22 cellular contexts compared by ENCODE assay signal in genomic region chr18:63457987-63458386, GRCh38. TPM values are rescaled to one million over a fixed set of nuclear protein-coding genes. Genes with fewer than 3 reads are reported as not detected.
DNase-seq lines count a peak whose midpoint lies in the region; ATAC-seq, FAIRE-seq and TF ChIP-seq lines count a peak whose summit lies in the region.
"Had no signal": no experiment of that assay in that cellular context is flagged by ENCODE, and none has a peak within 500 bp of the region (broad histone marks: within the 10 kb centered on the region; RNA-seq: fewer than 3 reads in every experiment).

No MANE protein-coding gene starts in this region.

- H3K27me3 ChIP-seq in mammary epithelial cell (ENCODE audit: insufficient read depth, low read length) (no peaks in the 10 kb centered on the region), breast epithelium (no peaks in the 10 kb centered on the region), K562 (ENCODE audit: control insufficient read depth in 2 of 2, insufficient read depth in 2 of 2, low read length in 2 of 2) (no peaks in the 10 kb centered on the region; a peak in 1 of 5 replicates), foreskin keratinocyte (no peaks in the 10 kb centered on the region), GM23248 (replicated peaks; ENCODE audit: insufficient read depth) (no peaks in the 10 kb centered on the region)
- H3K27me3 ChIP-seq: MG63 had no signal

- dilution Hi-C loops in mammary epithelial cell (cut with HindIII; ENCODE audit: low sequenced_read_pairs): no loop called here

- H4K20me1 ChIP-seq in mammary epithelial cell (ENCODE audit: insufficient read depth, low read length): no peaks in the 10 kb centered on the region
- no peaks in the 10 kb centered on the region for H4K20me1 ChIP-seq in K562 (replicated peaks; ENCODE audit: control insufficient read depth, insufficient read depth, low read length)
- no peaks in the 10 kb centered on the region for H4K20me1 ChIP-seq in GM23248 (ENCODE audit: insufficient read depth)

- H3K9ac ChIP-seq in mammary epithelial cell (ENCODE audit: insufficient read depth, low read length) (no peak overlapping the region), K562 (ENCODE audit: insufficient read depth in 1 of 2, low read depth in 2 of 2, low read length in 2 of 2) (no peak overlapping the region), GM23248 (no peak overlapping the region)

- 78% methylated on average over 6 of the region's 6 CpGs for WGBS in mammary epithelial cell (ENCODE audit: low coverage, missing lambda C conversion rate)
- WGBS in K562 (ENCODE audit: insufficient coverage, low coverage, missing lambda C conversion rate): 2% methylated on average over 6 of the region's 6 CpGs
- 63 to 72% methylated on average over 6 of the region's 6 CpGs for WGBS in GM23248 (ENCODE audit: low coverage in 1 of 2, low lambda C conversion rate in 2 of 2, missing lambda C conversion rate in 2 of 2), 2 experiments

- intact Hi-C loops in mammary epithelial cell (cut with micrococcal nuclease) (no loop called here), breast epithelium (cut with DNase I; ENCODE audit: low total_unique reads) (no loop called here), K562 (cut with micrococcal nuclease) (no loop called here)

- no peaks in the 10 kb centered on the region for H3K9me3 ChIP-seq in mammary epithelial cell (replicated peaks; ENCODE audit: insufficient read depth, low read length)
- H3K9me3 ChIP-seq in breast epithelium: no peaks in the 10 kb centered on the region
- no peaks in the 10 kb centered on the region for H3K9me3 ChIP-seq in K562 (replicated peaks; ENCODE audit: control insufficient read depth, insufficient read depth, low read depth, low read length)
- no peaks in the 10 kb centered on the region for H3K9me3 ChIP-seq in GM23248 (ENCODE audit: low read depth)
- H3K9me3 ChIP-seq: MG63, SJCRH30 had no signal

- H3K9me2 ChIP-seq in GM23248 (ENCODE audit: insufficient read depth): no peaks in the 10 kb centered on the region

- POLR2A ChIA-PET in K562 (lab: Yijun Ruan, JAX): no interaction called here

- DNase-seq in mammary epithelial cell (peak; percentile 64), breast epithelium (ENCODE audit: low spot score in 2 of 2) (no peak), K562 (ENCODE audit: extremely low read depth in 1 of 4, low spot score in 3 of 4) (no peak), foreskin keratinocyte (no peak), DMS153 treated with DMSO at 0.1 percent for 48 hours (lab: John Stamatoyannopoulos, UW; ENCODE audit: unreplicated experiment) (no peak), GM23248 (no peak), frontal cortex (ENCODE audit: low spot score in 2 of 2) (no peak)
- DNase-seq: 8988T; AML-193; C1 segment of cervical spinal cord; CD8-positive, alpha-beta T cell; Kasumi-1; MG63; NCI-H1417; NCI-H1694 treated with DMSO at 0.1 percent for 48 hours; NCI-H446 treated with DMSO at 0.1 percent for 48 hours; NCI-H526 treated with DMSO at 0.1 percent for 48 hours; SJCRH30 had no signal

- TF ChIP-seq EP300 in K562 (IDR thresholded peaks at IDR 0.05; ENCODE audit: low read length): no peak

- in situ Hi-C loops in mammary epithelial cell (cut with MboI; ENCODE audit: low sequenced_read_pairs in 2 of 2): no loop called here
- in situ Hi-C loops in K562 (cut with MboI): no loop called here
- in situ Hi-C loops in GM23248 (cut with MboI): no loop called here

- H3K79me2 ChIP-seq in mammary epithelial cell (ENCODE audit: insufficient read depth, low read length): peaks cover 2% of the 10 kb centered on the region
- H3K79me2 ChIP-seq in K562 (ENCODE audit: control insufficient read depth, insufficient read depth, low read length): no peaks in the 10 kb centered on the region
- H3K79me2 ChIP-seq in GM23248 (ENCODE audit: insufficient read depth): no peaks in the 10 kb centered on the region

- H2AFZ ChIP-seq in mammary epithelial cell (ENCODE audit: low read depth, low read length) (peak overlapping the region; percentile 57), K562 (ENCODE audit: low read depth, low read length) (no peak overlapping the region), GM23248 (no peak overlapping the region)

- CTCF ChIA-PET in mammary epithelial cell (lab: Charles Lee; ENCODE audit: low non-redundant PET): no interaction called here
- CTCF ChIA-PET in K562 (lab: Yijun Ruan, JAX; ENCODE audit: low intra/inter-chr PET ratio): no interaction called here

- no peak for TF ChIP-seq RAD21 in K562 (CRISPR knock-in tag; conservative IDR thresholded peaks at IDR 0.05 in 1 of 2, IDR thresholded peaks at IDR 0.05 in 1 of 2)

- 0 out of 2 replicates have a peak, but pooled peaks cover 15% of the 10 kb centered on the region for H3F3A ChIP-seq in GM23248 (ENCODE audit: insufficient read depth)

- TF ChIP-seq POLR2A in breast epithelium (IDR thresholded peaks at IDR 0.05) (no peak), K562 (conservative IDR thresholded peaks at IDR 0.05) (no peak)

- H3K27ac ChIP-seq in mammary epithelial cell (ENCODE audit: insufficient read depth, low read depth, low read length) (peak overlapping the region; percentile 11), breast epithelium (no peak overlapping the region), K562 (ENCODE audit: extremely low read depth, low read depth, low read length) (no peak overlapping the region), foreskin keratinocyte (peak overlapping the region; percentile 16), GM23248 (no peak overlapping the region)
- H3K27ac ChIP-seq: SJCRH30 had no signal

- ATAC-seq in K562 (no peak), foreskin keratinocyte (no peak), HG02885 (IDR thresholded peaks at IDR 0.05; ENCODE audit: poor library complexity, unreplicated experiment) (no peak)
- ATAC-seq: CD8-positive, alpha-beta T cell had no signal

- H3K9me1 ChIP-seq in K562 (ENCODE audit: control insufficient read depth, insufficient read depth, low read length): no peaks in the 10 kb centered on the region

- no peak for TF ChIP-seq CTCF in mammary epithelial cell (conservative IDR thresholded peaks at IDR 0.05 in 1 of 2, IDR thresholded peaks at IDR 0.05 in 1 of 2; ENCODE audit: extremely low read depth in 1 of 2, insufficient read depth in 1 of 2, low read depth in 1 of 2, low read length in 2 of 2)
- no peak for TF ChIP-seq CTCF in breast epithelium (IDR thresholded peaks at IDR 0.05)
- no peak for TF ChIP-seq CTCF in K562 (IDR thresholded peaks at IDR 0.05 in 2 of 3, conservative IDR thresholded peaks at IDR 0.05 in 1 of 3; ENCODE audit: insufficient read depth in 2 of 3, low read depth in 1 of 3, low read length in 3 of 3)
- no peak for TF ChIP-seq CTCF in foreskin keratinocyte (conservative IDR thresholded peaks at IDR 0.05)

- BruUV-seq in mammary epithelial cell (replicated peaks; lab: Mats Ljungman, UMichigan): no TSS peak
- BruUV-seq in K562 (replicated peaks; lab: Mats Ljungman, UMichigan): no TSS peak

- FAIRE-seq in K562 (lab: Jason Lieb, UNC): no peak
- no peak for FAIRE-seq in frontal cortex (lab: Jason Lieb, UNC)
- FAIRE-seq: G401.6, GM12892, H1 had no signal

- H3K4me3 ChIP-seq in mammary epithelial cell (replicated peaks in 1 of 3; ENCODE audit: insufficient read depth in 1 of 3, low read depth in 2 of 3, low read length in 3 of 3) (no peak overlapping the region), breast epithelium (no peak overlapping the region), K562 (no peak overlapping the region), GM23248 (no peak overlapping the region)
- H3K4me3 ChIP-seq: MG63, SJCRH30 had no signal

- H3K4me1 ChIP-seq in mammary epithelial cell (ENCODE audit: insufficient read depth, low read length) (peaks cover 22% of the 10 kb centered on the region), breast epithelium (no peaks in the 10 kb centered on the region), K562 (replicated peaks in 1 of 2; ENCODE audit: control insufficient read depth in 2 of 2, insufficient read depth in 2 of 2, low read length in 2 of 2) (no peaks in the 10 kb centered on the region), foreskin keratinocyte (peaks cover 18% of the 10 kb centered on the region), GM23248 (ENCODE audit: insufficient read depth) (peaks cover 16% of the 10 kb centered on the region)
- H3K4me1 ChIP-seq: SJCRH30 had no signal

- H3K4me2 ChIP-seq in mammary epithelial cell (ENCODE audit: insufficient read depth, low read depth, low read length) (no peak overlapping the region), K562 (ENCODE audit: insufficient read depth, low read length) (no peak overlapping the region), GM23248 (ENCODE audit: unreplicated experiment) (no peak overlapping the region)

- no peaks in the 10 kb centered on the region for H3K36me3 ChIP-seq in mammary epithelial cell (ENCODE audit: insufficient read depth, low read length)
- no peaks in the 10 kb centered on the region for H3K36me3 ChIP-seq in breast epithelium
- no peaks in the 10 kb centered on the region for H3K36me3 ChIP-seq in K562 (ENCODE audit: control insufficient read depth, insufficient read depth, low read length)
- no peaks in the 10 kb centered on the region for H3K36me3 ChIP-seq in GM23248 (ENCODE audit: low read depth)
- H3K36me3 ChIP-seq: MG63, SJCRH30 had no signal

RNA-seq across cellular contexts. Expression of gene SERPINB5, which starts 18.8 kb away (rescaled TPM):
- total RNA-seq in mammary epithelial cell (100 to 1,000 TPM; 428 to 490 TPM), breast epithelium (10 to 100 TPM in 2 of 3 donors, not detected in 1; 12.6 to 17.4 TPM), K562 (2014; rRNA removed) (0.05 and 0.08 TPM in 2 replicates), K562 (2014; rRNA removed; fragmentation: Illumina TruSeq; extraction: Trizol) (0.44 and 0.67 TPM in 2 replicates), K562 (2015; rRNA removed; fragmentation: Illumina TruSeq; extraction: Trizol) (0.30 and 0.33 TPM in 2 replicates), K562 (2021) (0.47 and 1.4 TPM in 2 replicates), foreskin keratinocyte (282 and 314 TPM in 2 replicates), frontal cortex (under 0.01 TPM)
- polyA plus RNA-seq in mammary epithelial cell (525 TPM), K562 (2011; rRNA removed) (0.03 TPM in 1 of 2 replicates, not detected in the other), K562 (2014; fragmentation: Illumina TruSeq; extraction: Trizol) (0.54 and 0.72 TPM in 2 replicates), K562 (2014; fragmentation: Nextera tagmentation; extraction: Ambion mirVana) (1 to 10 TPM in 1 of 2 experiments, under 1 TPM in 1; 0.83 to 1.0 TPM), K562 (2014; rRNA removed) (0.20 and 0.24 TPM in 2 replicates), foreskin keratinocyte (157 and 172 TPM in 2 replicates), GM23248 (2016; fragmentation: Nextera tagmentation; extraction: Ambion mirVana) (not detected in 2 replicates)
- 393 TPM for polyA minus RNA-seq in mammary epithelial cell
- not detected in 2 replicates for total RNA-seq in K562 (2011; cell fraction: chromatin; rRNA removed; ENCODE audit: low replicate concordance)
- total RNA-seq in K562 (2011; cell fraction: nucleolus; rRNA removed): not detected in 2 replicates
- total RNA-seq in K562 (2011; cell fraction: nucleoplasm; rRNA removed): not detected in 2 replicates
- 0.04 TPM in 1 of 2 replicates, not detected in the other for polyA plus RNA-seq in K562 (2011; cell fraction: cytosol; rRNA removed)
- not detected in 2 replicates for polyA plus RNA-seq in K562 (2011; cell fraction: nucleus; rRNA removed)
- polyA plus RNA-seq in K562 (2012): 0.39 and 0.69 TPM in 2 replicates
- not detected in 2 replicates for polyA minus RNA-seq in K562 (2011; rRNA and poly(A)+ RNA removed)
- not detected in 2 replicates for polyA minus RNA-seq in K562 (2011; cell fraction: cytosol; rRNA and poly(A)+ RNA removed)
- polyA minus RNA-seq in K562 (2011; cell fraction: nucleus; rRNA and poly(A)+ RNA removed): not detected in 2 replicates
- not detected in 2 replicates for total RNA-seq in GM23248 (2014; rRNA removed; shearing (Covaris generic))
- total RNA-seq: CD8-positive, alpha-beta T cell; H1; SJCRH30 had no signal

RNA-seq across cellular contexts. Expression of gene VPS4B, which starts 35.7 kb away (rescaled TPM):
- total RNA-seq in mammary epithelial cell (10 to 100 TPM; 60.8 to 94.4 TPM), breast epithelium (10 to 100 TPM; 34.1 to 61.5 (median 35.7) TPM), K562 (2014; rRNA removed) (7.3 and 8.6 TPM in 2 replicates), K562 (2014; rRNA removed; fragmentation: Illumina TruSeq; extraction: Trizol) (12.7 and 13.8 TPM in 2 replicates), K562 (2015; rRNA removed; fragmentation: Illumina TruSeq; extraction: Trizol) (14.9 and 16.4 TPM in 2 replicates), K562 (2021) (14.3 and 14.7 TPM in 2 replicates), foreskin keratinocyte (65.8 and 67.5 TPM in 2 replicates), frontal cortex (40.8 TPM)
- polyA plus RNA-seq in mammary epithelial cell (31.0 TPM), K562 (2011; rRNA removed) (7.2 and 8.0 TPM in 2 replicates), K562 (2014; fragmentation: Illumina TruSeq; extraction: Trizol) (8.8 and 10.1 TPM in 2 replicates), K562 (2014; fragmentation: Nextera tagmentation; extraction: Ambion mirVana) (10 to 100 TPM; 10.4 to 10.8 TPM), K562 (2014; rRNA removed) (7.6 and 10.0 TPM in 2 replicates), foreskin keratinocyte (20.9 and 23.4 TPM in 2 replicates), GM23248 (2016; fragmentation: Nextera tagmentation; extraction: Ambion mirVana) (43.3 and 49.2 TPM in 2 replicates)
- polyA minus RNA-seq in mammary epithelial cell: 30.0 TPM
- total RNA-seq in K562 (2011; cell fraction: chromatin; rRNA removed; ENCODE audit: low replicate concordance): 9.2 and 11.9 TPM in 2 replicates
- total RNA-seq in K562 (2011; cell fraction: nucleolus; rRNA removed): 7.8 and 9.2 TPM in 2 replicates
- 6.7 and 12.4 TPM in 2 replicates for total RNA-seq in K562 (2011; cell fraction: nucleoplasm; rRNA removed)
- 1.8 and 3.1 TPM in 2 replicates for polyA plus RNA-seq in K562 (2011; cell fraction: cytosol; rRNA removed)
- polyA plus RNA-seq in K562 (2011; cell fraction: nucleus; rRNA removed): 2.7 TPM in 2 replicates
- 7.6 and 9.1 TPM in 2 replicates for polyA plus RNA-seq in K562 (2012)
- 7.6 and 7.7 TPM in 2 replicates for polyA minus RNA-seq in K562 (2011; rRNA and poly(A)+ RNA removed)
- polyA minus RNA-seq in K562 (2011; cell fraction: cytosol; rRNA and poly(A)+ RNA removed): 5.0 and 8.5 TPM in 2 replicates
- polyA minus RNA-seq in K562 (2011; cell fraction: nucleus; rRNA and poly(A)+ RNA removed): 8.9 and 12.2 TPM in 2 replicates
- 42.4 and 45.5 TPM in 2 replicates for total RNA-seq in GM23248 (2014; rRNA removed; shearing (Covaris generic))

Comparison
In these comparisons a context has a peak if more than half of its experiments do, and no peak if none do; other contexts are left out.
1. H3K27ac ChIP-seq: peak in mammary epithelial cell (single experiment) and foreskin keratinocyte (single experiment); none in breast epithelium (0 of 2), K562 (single experiment) and GM23248 (single experiment).
2. RNA of gene SERPINB5, which starts 18.8 kb away (total RNA-seq): 428 to 490 TPM in mammary epithelial cell and 282 to 314 TPM in foreskin keratinocyte; 12.6 to 17.4 TPM in breast epithelium, 0.05 to 1.4 TPM in K562, not detected in GM23248 and under 0.01 TPM in frontal cortex (single experiment); every median in the first group is over 10 times any median in the second.